Comparison of ENCODE assay signal across 8 cellular contexts in the genomic region with DNA sequence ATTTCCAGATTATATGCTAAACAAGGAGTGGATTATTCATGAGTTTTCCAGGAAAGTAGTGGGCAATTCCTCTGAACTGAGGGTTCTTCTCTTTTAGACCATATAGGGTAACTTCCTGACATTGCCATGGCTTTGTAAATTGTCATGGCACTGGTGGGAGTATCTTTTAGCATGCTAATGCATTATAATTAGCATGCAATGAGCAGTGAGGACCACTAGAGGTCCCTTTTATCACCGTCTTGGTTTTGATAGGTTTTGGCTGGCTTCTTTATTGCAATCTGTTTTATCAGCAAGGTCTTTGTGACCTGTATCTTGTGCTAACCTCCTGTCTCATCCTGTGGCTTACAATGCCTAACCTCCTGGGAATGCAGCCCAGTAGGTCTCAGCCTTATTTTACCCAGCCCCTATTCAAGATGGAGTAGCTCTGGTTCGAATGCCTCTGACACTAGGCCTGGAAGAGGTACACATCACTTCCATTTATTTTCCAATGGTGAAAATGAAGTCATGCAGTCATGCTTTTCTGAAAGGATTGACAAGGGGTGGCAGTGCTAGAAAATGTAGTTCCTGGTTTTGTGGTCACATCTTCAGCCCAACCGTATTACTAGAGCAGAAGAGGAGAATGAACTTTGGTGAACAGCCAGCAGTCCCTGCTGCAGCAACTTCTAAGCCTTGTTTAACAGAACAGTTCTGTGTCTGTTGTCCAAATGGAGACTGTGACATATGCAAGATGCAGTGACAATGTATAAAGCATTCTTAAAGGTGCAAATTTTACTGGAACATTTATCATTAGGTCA.
DNase-seq lines count a peak whose midpoint lies in the region; ATAC-seq and TF ChIP-seq lines count a peak whose summit lies in the region.

No MANE protein-coding gene starts in this region.

- H3K9me3 Mint-ChIP-seq in stimulated activated effector memory CD8-positive, alpha-beta T cell treated with anti-CD3 and anti-CD28 coated beads, Interleukin-12 subunit alpha, Interleukin-12 subunit beta, amount 100 ng/mL, for 72 hours = no peaks in the 10 kb centered on the region

- peak; percentile 42 for TF ChIP-seq CTCF in cardiac fibroblast (IDR thresholded peaks at IDR 0.05; ENCODE audit: low read depth, low read length)

- DNase-seq in activated CD4-positive, alpha-beta T cell treated with anti-CD3 and anti-CD28 coated beads for 48 hours = peak; percentile 8
- DNase-seq in activated CD4-positive, alpha-beta T cell treated with anti-CD3 and anti-CD28 coated beads for 1 hour = no peak
- DNase-seq in NAMALWA (ENCODE audit: low spot score) = peak; percentile 83
- DNase-seq in cardiac fibroblast (ENCODE audit: low read depth in 2 of 2) = peak; percentile 4 to 23
- DNase-seq in stimulated activated effector memory CD8-positive, alpha-beta T cell treated with anti-CD3 and anti-CD28 coated beads, Interleukin-12 subunit alpha, Interleukin-12 subunit beta, amount 100 ng/mL, for 72 hours (ENCODE audit: low spot score in 2 of 2) = no peak
- DNase-seq in SW 1271 (lab: John Stamatoyannopoulos, UW) = no peak
- no peak for DNase-seq in GM03348 (ENCODE audit: low spot score)

- H3K36me3 Mint-ChIP-seq in stimulated activated effector memory CD8-positive, alpha-beta T cell treated with anti-CD3 and anti-CD28 coated beads, Interleukin-12 subunit alpha, Interleukin-12 subunit beta, amount 100 ng/mL, for 72 hours = no peaks in the 10 kb centered on the region

- H3K4me3 Mint-ChIP-seq in stimulated activated effector memory CD8-positive, alpha-beta T cell treated with anti-CD3 and anti-CD28 coated beads, Interleukin-12 subunit alpha, Interleukin-12 subunit beta, amount 100 ng/mL, for 72 hours = no peak overlapping the region

- H3K4me3 ChIP-seq in cardiac fibroblast (replicated peaks in 1 of 2; ENCODE audit: low read depth in 2 of 2, low read length in 2 of 2) = no peak overlapping the region

- H3K27ac Mint-ChIP-seq in stimulated activated effector memory CD8-positive, alpha-beta T cell treated with anti-CD3 and anti-CD28 coated beads, Interleukin-12 subunit alpha, Interleukin-12 subunit beta, amount 100 ng/mL, for 72 hours = peak overlapping the region; percentile 77

- peak; percentile 65 for ATAC-seq in stimulated activated effector memory CD8-positive, alpha-beta T cell treated with anti-CD3 and anti-CD28 coated beads, Interleukin-12 subunit alpha, Interleukin-12 subunit beta, amount 100 ng/mL, for 72 hours
- no peak for ATAC-seq in GM18907 (IDR thresholded peaks at IDR 0.05; ENCODE audit: unreplicated experiment)

- H3K4me1 Mint-ChIP-seq in stimulated activated effector memory CD8-positive, alpha-beta T cell treated with anti-CD3 and anti-CD28 coated beads, Interleukin-12 subunit alpha, Interleukin-12 subunit beta, amount 100 ng/mL, for 72 hours = peaks cover 8% of the 10 kb centered on the region

Comparison
In these comparisons a context has a peak if more than half of its experiments do, and no peak if none do; other contexts are left out.
1. DNase-seq: peak in activated CD4-positive, alpha-beta T cell treated with anti-CD3 and anti-CD28 coated beads for 48 hours (single experiment), NAMALWA (single experiment) and cardiac fibroblast (2 of 2); none in activated CD4-positive, alpha-beta T cell treated with anti-CD3 and anti-CD28 coated beads for 1 hour (single experiment), stimulated activated effector memory CD8-positive, alpha-beta T cell treated with anti-CD3 and anti-CD28 coated beads, Interleukin-12 subunit alpha, Interleukin-12 subunit beta, amount 100 ng/mL, for 72 hours (0 of 2), SW 1271 (0 of 2) and GM03348 (single experiment).